8 cellular contexts compared by ENCODE assay signal in genomic region chr10:38094923-38095574, GRCh38. TPM values are rescaled to one million over a fixed set of nuclear protein-coding genes. Genes with fewer than 3 reads are reported as not detected.
DNase-seq lines count a peak whose midpoint lies in the region; ATAC-seq and TF ChIP-seq lines count a peak whose summit lies in the region.

No MANE protein-coding gene starts in this region.

- peaks cover 18% of the 10 kb centered on the region for H3K4me1 ChIP-seq in body of pancreas
- H3K4me1 ChIP-seq in urinary bladder (ENCODE audit: insufficient read depth): peaks cover 4% of the 10 kb centered on the region

- H3K27me3 Mint-ChIP-seq in memory B cell: no peaks in the 10 kb centered on the region

- H3K4me1 Mint-ChIP-seq in memory B cell: peaks cover 13% of the 10 kb centered on the region

- no peaks in the 10 kb centered on the region for H3K9me3 ChIP-seq in body of pancreas

- WGBS in body of pancreas, 2 donors: 45 to 95% methylated on average over 10 to 22 of the region's 22 CpGs
- WGBS in urinary bladder: 48% methylated on average over 22 of the region's 22 CpGs

- no peak for TF ChIP-seq POLR2A in body of pancreas (IDR thresholded peaks at IDR 0.05)

- H3K4me3 ChIP-seq in body of pancreas: peak overlapping the region; percentile 88 to 90
- peak overlapping the region; percentile 81 for H3K4me3 ChIP-seq in urinary bladder (ENCODE audit: low read depth, low read length)

- peaks cover 5% of the 10 kb centered on the region for H3K9me3 Mint-ChIP-seq in memory B cell

- ATAC-seq in body of pancreas (no peak), memory B cell (ENCODE audit: low read depth) (no peak), GM21423 (IDR thresholded peaks at IDR 0.05; ENCODE audit: unreplicated experiment) (no peak)

- peaks cover 0 to 19% of the 10 kb centered on the region in 2 donors for H3K36me3 ChIP-seq in body of pancreas (replicated peaks in 1 of 2; ENCODE audit: insufficient read depth in 1 of 2, low read depth in 2 of 2)
- H3K36me3 ChIP-seq in urinary bladder (ENCODE audit: insufficient read depth): peaks cover 1% of the 10 kb centered on the region

- H3K36me3 Mint-ChIP-seq in memory B cell: peaks cover 27% of the 10 kb centered on the region

- intact Hi-C loops in body of pancreas (cut with DNase I): loop anchor here (10.0 kb wide), 1 partner anchor 90 kb away; no protein-coding TSS in a partner anchor

- peak overlapping the region; percentile 89 for H3K27ac Mint-ChIP-seq in memory B cell

- H3K4me3 Mint-ChIP-seq in memory B cell: peak overlapping the region; percentile 87

- no peaks in the 10 kb centered on the region for H3K27me3 ChIP-seq in body of pancreas

- H3K27ac ChIP-seq in body of pancreas (peak overlapping the region; percentile 86 to 91 (median 88)), urinary bladder (ENCODE audit: low read depth) (peak overlapping the region; percentile 41)

- DNase-seq in stimulated activated CD4-positive, alpha-beta T cell treated with anti-CD3 and anti-CD28 coated beads, Interleukin-1b, Interleukin-23, amount 100 ng/mL, for 48 hours: peak; percentile 3
- no peak for DNase-seq in stimulated activated CD4-positive, alpha-beta T cell treated with anti-CD3 and anti-CD28 coated beads, Interleukin-15, amount 100 ng/mL, for 24 hours
- DNase-seq in body of pancreas (peak in 1 of 4 donors; percentile 15), memory B cell (ENCODE audit: low spot score in 2 of 2) (no peak), dermis blood vessel endothelial cell (no peak), HCEC 1CT (no peak)

- TF ChIP-seq CTCF in body of pancreas (IDR thresholded peaks at IDR 0.05): no peak

RNA-seq across cellular contexts. Expression of gene ZNF37A, which starts 0.9 kb away (rescaled TPM):
- 10 to 100 TPM; 21.4 to 23.3 TPM for total RNA-seq in body of pancreas
- 40.1 TPM for total RNA-seq in urinary bladder
- polyA plus RNA-seq in urinary bladder: 11.1 TPM
- total RNA-seq in dermis blood vessel endothelial cell: 9.4 and 10.9 TPM in 2 replicates
